In genomic region chr16:89471225-89471624, GRCh38 we compare ENCODE assay signal across 13 cellular contexts. TPM values are rescaled to one million over a fixed set of nuclear protein-coding genes. Genes with fewer than 3 reads are reported as not detected.
DNase-seq lines count a peak whose midpoint lies in the region; ATAC-seq and TF ChIP-seq lines count a peak whose summit lies in the region.
"Had no signal": no experiment of that assay in that cellular context is flagged by ENCODE, and none has a peak within 500 bp of the region (broad histone marks: within the 10 kb centered on the region; RNA-seq: fewer than 3 reads in every experiment).

No MANE protein-coding gene starts in this region.

- H3K9me3 ChIP-seq in smooth muscle cell (replicated peaks; ENCODE audit: low read depth) (no peaks in the 10 kb centered on the region), tibial nerve (no peaks in the 10 kb centered on the region)
- H3K9me3 ChIP-seq: upper lobe of left lung had no signal

- peaks cover 20% of the 10 kb centered on the region for H3F3A ChIP-seq in smooth muscle cell (ENCODE audit: low read depth)

- H3K27me3 Mint-ChIP-seq in activated CD4-positive, alpha-beta T cell treated with anti-CD3 and anti-CD28 coated beads, Interleukin-2, amount 10 ng/mL, durations not matched to agents 7 days and 5 days = no peaks in the 10 kb centered on the region
- H3K27me3 Mint-ChIP-seq in activated CD8-positive, alpha-beta T cell treated with anti-CD3 and anti-CD28 coated beads, Interleukin-2, amount 10 ng/mL, durations not matched to agents 7 days and 5 days (ENCODE audit: low read depth) = no peaks in the 10 kb centered on the region
- H3K27me3 Mint-ChIP-seq: activated CD4-positive, alpha-beta memory T cell treated with anti-CD3 and anti-CD28 coated beads, Interleukin-2, amount 10 ng/mL, durations not matched to agents 7 days and 5 days had no signal

- peaks cover 100% of the 10 kb centered on the region for H4K20me1 ChIP-seq in smooth muscle cell (ENCODE audit: low read depth)

- peaks cover 36% of the 10 kb centered on the region for H3K36me3 Mint-ChIP-seq in activated CD4-positive, alpha-beta T cell treated with anti-CD3 and anti-CD28 coated beads, Interleukin-2, amount 10 ng/mL, durations not matched to agents 7 days and 5 days (ENCODE audit: low read depth)
- peaks cover 42% of the 10 kb centered on the region for H3K36me3 Mint-ChIP-seq in activated CD8-positive, alpha-beta T cell treated with anti-CD3 and anti-CD28 coated beads, Interleukin-2, amount 10 ng/mL, durations not matched to agents 7 days and 5 days (ENCODE audit: low read depth)

- CTCF ChIA-PET in activated CD4-positive, alpha-beta T cell treated with anti-CD3 and anti-CD28 coated beads, Interleukin-2, amount 10 ng/mL, durations not matched to agents 7 days and 5 days (lab: Charles Lee) = interaction anchor here (0.9 to 1.6 kb wide), 2 partner anchors 17 to 54 kb away, joined by 5 to 6 read pairs; no protein-coding TSS in a partner anchor
- CTCF ChIA-PET in activated CD8-positive, alpha-beta T cell treated with anti-CD3 and anti-CD28 coated beads, Interleukin-2, amount 10 ng/mL, durations not matched to agents 7 days and 5 days (lab: Charles Lee) = interaction anchor here (1.9 to 2.7 kb wide), 2 partner anchors 12 to 17 kb away, joined by 6 to 13 read pairs; no protein-coding TSS in a partner anchor

- H3K4me3 ChIP-seq in foreskin fibroblast (ENCODE audit: low read depth in 1 of 2, low read length in 2 of 2) (no peak overlapping the region), smooth muscle cell (no peak overlapping the region), tibial nerve (no peak overlapping the region)
- H3K4me3 ChIP-seq: upper lobe of left lung had no signal

- no peak for TF ChIP-seq EP300 in tibial nerve (IDR thresholded peaks at IDR 0.05)

- peak overlapping the region; percentile 78 for H3K27ac ChIP-seq in smooth muscle cell (ENCODE audit: low read depth)
- H3K27ac ChIP-seq in tibial nerve = no peak overlapping the region

- WGBS in smooth muscle cell (ENCODE audit: low lambda C conversion rate) = 18% methylated on average over 6 of the region's 6 CpGs
- 36 to 39% methylated on average over 6 of the region's 6 CpGs for WGBS in tibial nerve, 2 donors

- H3K79me2 ChIP-seq in smooth muscle cell (ENCODE audit: low read depth) = peaks cover 100% of the 10 kb centered on the region

- no peak overlapping the region for H3K4me3 Mint-ChIP-seq in activated CD4-positive, alpha-beta T cell treated with anti-CD3 and anti-CD28 coated beads, Interleukin-2, amount 10 ng/mL, durations not matched to agents 7 days and 5 days
- H3K4me3 Mint-ChIP-seq in activated CD8-positive, alpha-beta T cell treated with anti-CD3 and anti-CD28 coated beads, Interleukin-2, amount 10 ng/mL, durations not matched to agents 7 days and 5 days = no peak overlapping the region
- H3K4me3 Mint-ChIP-seq: activated CD4-positive, alpha-beta memory T cell treated with anti-CD3 and anti-CD28 coated beads, Interleukin-2, amount 10 ng/mL, durations not matched to agents 7 days and 5 days had no signal

- POLR2A ChIA-PET in activated CD4-positive, alpha-beta T cell treated with anti-CD3 and anti-CD28 coated beads, Interleukin-2, amount 10 ng/mL, durations not matched to agents 7 days and 5 days (lab: Charles Lee) = interaction anchor here (0.7 kb wide), 1 partner anchor 134 kb away, joined by 6 read pairs; no protein-coding TSS in a partner anchor
- POLR2A ChIA-PET in activated CD8-positive, alpha-beta T cell treated with anti-CD3 and anti-CD28 coated beads, Interleukin-2, amount 10 ng/mL, durations not matched to agents 7 days and 5 days (lab: Charles Lee) = interaction anchor here (1.1 to 2.6 kb wide), 2 partner anchors 14 to 136 kb away, joined by 3 to 16 read pairs; no protein-coding TSS in a partner anchor

- no peak for ATAC-seq in activated CD8-positive, alpha-beta T cell treated with anti-CD3 and anti-CD28 coated beads, Interleukin-2, amount 10 ng/mL, durations not matched to agents 7 days and 5 days

- TF ChIP-seq CTCF in foreskin fibroblast (IDR thresholded peaks at IDR 0.05; ENCODE audit: low read depth, low read length) (no peak), smooth muscle cell (IDR thresholded peaks at IDR 0.05; ENCODE audit: borderline replicate concordance, insufficient read depth, poor library complexity, severe bottlenecking) (no peak), tibial nerve (IDR thresholded peaks at IDR 0.05) (no peak)

- no peak for DNase-seq in activated CD4-positive, alpha-beta T cell treated with anti-CD3 and anti-CD28 coated beads, Interleukin-2, amount 10 ng/mL, durations not matched to agents 7 days and 5 days
- DNase-seq in activated CD4-positive, alpha-beta T cell treated with anti-CD3 and anti-CD28 coated beads for 1 hour = no peak
- DNase-seq in activated CD8-positive, alpha-beta T cell treated with anti-CD3 and anti-CD28 coated beads, Interleukin-2, amount 10 ng/mL, durations not matched to agents 7 days and 5 days = no peak
- DNase-seq in foreskin fibroblast (peak; percentile 85 to 90), smooth muscle cell (lab: John Stamatoyannopoulos, UW; ENCODE audit: unreplicated experiment) (no peak), NCI-H82 (lab: John Stamatoyannopoulos, UW) (no peak), tibial nerve (ENCODE audit: low spot score in 2 of 2) (no peak)
- no peak for DNase-seq in activated CD4-positive, alpha-beta T cell treated with anti-CD3 and anti-CD28 coated beads for 4 hours
- DNase-seq: activated CD4-positive, alpha-beta memory T cell treated with anti-CD3 and anti-CD28 coated beads, Interleukin-2, amount 10 ng/mL, durations not matched to agents 7 days and 5 days; NCI-H1930; SHP77; stimulated activated CD4-positive, alpha-beta T cell treated with anti-CD3 and anti-CD28 coated beads, Interleukin-4, amount 100 ng/mL, for 1 hour; upper lobe of left lung had no signal

- H2AFZ ChIP-seq in smooth muscle cell (ENCODE audit: low read depth) = no peak overlapping the region

- H3K4me1 ChIP-seq in smooth muscle cell (ENCODE audit: low read depth) = peaks cover 8% of the 10 kb centered on the region
- peaks cover 0 to 85% (median 48%) of the 10 kb centered on the region in 4 donors for H3K4me1 ChIP-seq in tibial nerve

- H3K27me3 ChIP-seq in smooth muscle cell (ENCODE audit: low read depth) (no peaks in the 10 kb centered on the region), tibial nerve (no peaks in the 10 kb centered on the region)
- H3K27me3 ChIP-seq: upper lobe of left lung had no signal

- TF ChIP-seq POLR2A in tibial nerve (IDR thresholded peaks at IDR 0.05) = no peak

- no peaks in the 10 kb centered on the region for H3K36me3 ChIP-seq in smooth muscle cell (ENCODE audit: low read depth)
- no peaks in the 10 kb centered on the region for H3K36me3 ChIP-seq in tibial nerve
- H3K36me3 ChIP-seq: upper lobe of left lung had no signal

- peak overlapping the region; percentile 36 for H3K27ac Mint-ChIP-seq in activated CD4-positive, alpha-beta T cell treated with anti-CD3 and anti-CD28 coated beads, Interleukin-2, amount 10 ng/mL, durations not matched to agents 7 days and 5 days
- H3K27ac Mint-ChIP-seq in activated CD8-positive, alpha-beta T cell treated with anti-CD3 and anti-CD28 coated beads, Interleukin-2, amount 10 ng/mL, durations not matched to agents 7 days and 5 days = peak overlapping the region; percentile 43
- H3K27ac Mint-ChIP-seq: activated CD4-positive, alpha-beta memory T cell treated with anti-CD3 and anti-CD28 coated beads, Interleukin-2, amount 10 ng/mL, durations not matched to agents 7 days and 5 days had no signal

- peaks cover 5% of the 10 kb centered on the region for H3K9me3 Mint-ChIP-seq in activated CD4-positive, alpha-beta T cell treated with anti-CD3 and anti-CD28 coated beads, Interleukin-2, amount 10 ng/mL, durations not matched to agents 7 days and 5 days
- peaks cover 3% of the 10 kb centered on the region for H3K9me3 Mint-ChIP-seq in activated CD8-positive, alpha-beta T cell treated with anti-CD3 and anti-CD28 coated beads, Interleukin-2, amount 10 ng/mL, durations not matched to agents 7 days and 5 days (ENCODE audit: insufficient read depth)
- H3K9me3 Mint-ChIP-seq: activated CD4-positive, alpha-beta memory T cell treated with anti-CD3 and anti-CD28 coated beads, Interleukin-2, amount 10 ng/mL, durations not matched to agents 7 days and 5 days had no signal

- H3K4me2 ChIP-seq in smooth muscle cell = peak overlapping the region; percentile 56

- no peak overlapping the region for H3K9ac ChIP-seq in smooth muscle cell (ENCODE audit: low read depth)

- H3K4me1 Mint-ChIP-seq in activated CD4-positive, alpha-beta T cell treated with anti-CD3 and anti-CD28 coated beads, Interleukin-2, amount 10 ng/mL, durations not matched to agents 7 days and 5 days = peaks cover 81% of the 10 kb centered on the region
- peaks cover 82% of the 10 kb centered on the region for H3K4me1 Mint-ChIP-seq in activated CD8-positive, alpha-beta T cell treated with anti-CD3 and anti-CD28 coated beads, Interleukin-2, amount 10 ng/mL, durations not matched to agents 7 days and 5 days (ENCODE audit: low read depth)

RNA-seq across cellular contexts. Expression of gene ANKRD11, which starts 19.1 kb away (rescaled TPM):
- 100 to 1,000 TPM; 158 to 178 TPM for total RNA-seq in activated CD4-positive, alpha-beta T cell treated with anti-CD3 and anti-CD28 coated beads, Interleukin-2, amount 10 ng/mL, durations not matched to agents 7 days and 5 days
- total RNA-seq in activated CD8-positive, alpha-beta T cell treated with anti-CD3 and anti-CD28 coated beads, Interleukin-2, amount 10 ng/mL, durations not matched to agents 7 days and 5 days = 100 to 1,000 TPM; 157 to 175 TPM
- total RNA-seq in smooth muscle cell = 31.5 and 43.2 TPM in 2 replicates
- polyA plus RNA-seq in smooth muscle cell = 105 and 118 TPM in 2 replicates
- total RNA-seq in tibial nerve = 100 to 1,000 TPM; 104 to 177 (median 112) TPM

RNA-seq across cellular contexts. Expression of gene SPG7, which starts 37.0 kb away (rescaled TPM):
- 100 to 1,000 TPM in 1 of 2 experiments, 10 to 100 TPM in 1; 88.3 to 101 TPM for total RNA-seq in activated CD4-positive, alpha-beta T cell treated with anti-CD3 and anti-CD28 coated beads, Interleukin-2, amount 10 ng/mL, durations not matched to agents 7 days and 5 days
- 10 to 100 TPM; 94.7 to 98.4 TPM for total RNA-seq in activated CD8-positive, alpha-beta T cell treated with anti-CD3 and anti-CD28 coated beads, Interleukin-2, amount 10 ng/mL, durations not matched to agents 7 days and 5 days
- total RNA-seq in smooth muscle cell (49.3 and 94.6 TPM in 2 replicates), tibial nerve (100 to 1,000 TPM; 102 to 178 (median 127) TPM)
- polyA plus RNA-seq in smooth muscle cell = 61.4 and 75.4 TPM in 2 replicates

Comparison
In these comparisons a context has a peak if more than half of its experiments do, and no peak if none do; other contexts are left out.
1. DNase-seq: peak in foreskin fibroblast (2 of 2); none in activated CD4-positive, alpha-beta T cell treated with anti-CD3 and anti-CD28 coated beads, Interleukin-2, amount 10 ng/mL, durations not matched to agents 7 days and 5 days (single experiment), activated CD4-positive, alpha-beta T cell treated with anti-CD3 and anti-CD28 coated beads for 1 hour (single experiment), activated CD8-positive, alpha-beta T cell treated with anti-CD3 and anti-CD28 coated beads, Interleukin-2, amount 10 ng/mL, durations not matched to agents 7 days and 5 days (single experiment), smooth muscle cell (single experiment), NCI-H82 (single experiment), activated CD4-positive, alpha-beta T cell treated with anti-CD3 and anti-CD28 coated beads for 4 hours (0 of 2) and tibial nerve (0 of 2).